ENCODE assay signal across 26 cellular contexts in the genomic region with DNA sequence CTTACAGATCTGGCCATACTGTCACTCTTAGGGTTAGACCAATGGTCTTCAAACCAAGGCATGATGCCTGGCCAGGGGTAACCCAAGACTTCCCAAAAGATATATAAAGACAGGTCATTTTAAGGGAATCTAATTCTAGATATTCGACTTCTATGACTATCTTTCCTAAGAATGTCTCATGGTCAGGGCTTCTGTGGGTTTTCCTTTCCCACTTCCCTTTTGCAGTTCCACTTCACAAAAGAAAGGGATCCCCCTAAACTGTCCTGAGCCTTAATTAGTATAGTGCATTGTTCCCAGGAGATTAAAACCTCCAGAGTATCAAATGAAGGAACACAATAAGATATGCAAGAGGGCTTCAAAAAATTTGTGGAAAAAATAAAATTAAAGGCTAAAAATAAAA.
DNase-seq lines count a peak whose midpoint lies in the region; ATAC-seq and TF ChIP-seq lines count a peak whose summit lies in the region.
"Had no signal": no experiment of that assay in that cellular context is flagged by ENCODE, and none has a peak within 500 bp of the region (broad histone marks: within the 10 kb centered on the region; RNA-seq: fewer than 3 reads in every experiment).

No MANE protein-coding gene starts in this region.

- H3K9me3 ChIP-seq in BLaER1 (peaks cover 43% of the 10 kb centered on the region), heart left ventricle (no peaks in the 10 kb centered on the region)
- H3K9me3 ChIP-seq: Caco-2, HAP-1 had no signal

- TF ChIP-seq POLR2A in heart left ventricle (IDR thresholded peaks at IDR 0.05) = no peak

- TF ChIP-seq CTCF in heart left ventricle (IDR thresholded peaks at IDR 0.05) = no peak

- peak overlapping the region; percentile 77 for H3K4me2 ChIP-seq in BLaER1
- H3K4me2 ChIP-seq: PC-9 had no signal

- WGBS in heart left ventricle, 4 donors = 74 to 89% (median 82%) methylated on average over 1 of the region's 1 CpG

- H3K36me3 ChIP-seq in BLaER1 (peaks cover 20% of the 10 kb centered on the region; the same call in 1 of the 2 replicates), heart left ventricle (no peaks in the 10 kb centered on the region)
- H3K36me3 ChIP-seq: HAP-1, SJCRH30 had no signal

- no peak overlapping the region for H3K9ac ChIP-seq in BLaER1
- H3K9ac ChIP-seq: GM23248 had no signal

- H3K27ac ChIP-seq in BLaER1 (peak overlapping the region; percentile 58), heart left ventricle (no peak overlapping the region)
- H3K27ac ChIP-seq: GM23248, PC-9, SJCRH30 had no signal

- no peak for ATAC-seq in heart left ventricle
- ATAC-seq: CD8-positive, alpha-beta T cell; Right ventricle myocardium inferior; SK-N-SH treated with all-trans-retinoic acid at 6 μM for 48 hours had no signal

- peak overlapping the region; percentile 8; the same call in 1 of the 2 replicates for H3K4me3 ChIP-seq in BLaER1
- H3K4me3 ChIP-seq in heart left ventricle = no peak overlapping the region
- H3K4me3 ChIP-seq: GM23248, HAP-1, PC-9, SJCRH30 had no signal

- H3K27me3 ChIP-seq in BLaER1 (no peaks in the 10 kb centered on the region), heart left ventricle (no peaks in the 10 kb centered on the region)
- H3K27me3 ChIP-seq: SJCRH30 had no signal

- DNase-seq in ELR (ENCODE audit: low read depth) (peak; percentile 39), NCI-H226 (peak; percentile 21), iris pigment epithelial cell (ENCODE audit: low read depth) (peak; percentile 24), DMS153 treated with DMSO at 0.1 percent for 48 hours (lab: John Stamatoyannopoulos, UW; ENCODE audit: unreplicated experiment) (no peak), heart left ventricle (no peak), H4 (ENCODE audit: low spot score) (no peak), NCI-H2171 (lab: John Stamatoyannopoulos, UW) (no peak)
- DNase-seq: C1 segment of cervical spinal cord; Caco-2; CD8-positive, alpha-beta T cell; DMS79; HFFc6; IMR-90; KG1; MM.1S; NCI-H1105; NCI-H1436 treated with DMSO at 0.1 percent for 48 hours; NCI-H2029; NCI-H526 treated with DMSO at 0.1 percent for 48 hours; SJCRH30 had no signal

- no peaks in the 10 kb centered on the region for H4K20me1 ChIP-seq in BLaER1

- H3K4me1 ChIP-seq in BLaER1 = peaks cover 55% of the 10 kb centered on the region
- peaks cover 0 to 6% (median 0%) of the 10 kb centered on the region in 12 donors for H3K4me1 ChIP-seq in heart left ventricle
- H3K4me1 ChIP-seq: HAP-1 had no signal

- intact Hi-C loops in heart left ventricle (cut with DNase I) = no loop called here

Comparison
In these comparisons a context has a peak if more than half of its experiments do, and no peak if none do; other contexts are left out.
1. DNase-seq: peak in ELR (single experiment), NCI-H226 (single experiment) and iris pigment epithelial cell (single experiment); none in DMS153 treated with DMSO at 0.1 percent for 48 hours (single experiment), heart left ventricle (0 of 5), H4 (single experiment) and NCI-H2171 (single experiment).